1 cellular context compared by ENCODE assay signal in genomic region chr1:52665173-52666020, GRCh38.
A peak's percentile ranks its signal among the peaks of the same experiment; 100 is the strongest.
TF ChIP-seq lines count a peak whose summit lies in the region.

No MANE protein-coding gene starts in this region.

TF ChIP-seq in HEK293, 187 proteins besides CTCF, POLR2A, EP300 and RAD21 (continued from another document and continues in another):
- no peak for TF ChIP-seq PRDM4 (tag by site-specific recombination; IDR thresholded peaks at IDR 0.05)
- TF ChIP-seq ELK4 (IDR thresholded peaks at IDR 0.05; ENCODE audit: borderline replicate concordance, low read depth, low read length) = no peak
- no peak for TF ChIP-seq TCF7L2 (IDR thresholded peaks at IDR 0.05; ENCODE audit: borderline replicate concordance, low read depth, low read length)
- TF ChIP-seq ZNF837 (tag by site-specific recombination; IDR thresholded peaks at IDR 0.05) = no peak
- no peak for TF ChIP-seq ZFP37 (tag by site-specific recombination; IDR thresholded peaks at IDR 0.05)
- no peak for TF ChIP-seq ZBTB6 (tag by site-specific recombination; IDR thresholded peaks at IDR 0.05)
- no peak for TF ChIP-seq ZNF658 (tag by site-specific recombination; IDR thresholded peaks at IDR 0.05)
- no peak for TF ChIP-seq ZNF561 (tag by site-specific recombination; IDR thresholded peaks at IDR 0.05; ENCODE audit: borderline replicate concordance)
- no peak for TF ChIP-seq ZNF518A (tag by site-specific recombination; conservative IDR thresholded peaks at IDR 0.05; ENCODE audit: low read depth)
- no peak for TF ChIP-seq ZNF121 (tag by site-specific recombination; IDR thresholded peaks at IDR 0.05)
- TF ChIP-seq, protein P1, sequence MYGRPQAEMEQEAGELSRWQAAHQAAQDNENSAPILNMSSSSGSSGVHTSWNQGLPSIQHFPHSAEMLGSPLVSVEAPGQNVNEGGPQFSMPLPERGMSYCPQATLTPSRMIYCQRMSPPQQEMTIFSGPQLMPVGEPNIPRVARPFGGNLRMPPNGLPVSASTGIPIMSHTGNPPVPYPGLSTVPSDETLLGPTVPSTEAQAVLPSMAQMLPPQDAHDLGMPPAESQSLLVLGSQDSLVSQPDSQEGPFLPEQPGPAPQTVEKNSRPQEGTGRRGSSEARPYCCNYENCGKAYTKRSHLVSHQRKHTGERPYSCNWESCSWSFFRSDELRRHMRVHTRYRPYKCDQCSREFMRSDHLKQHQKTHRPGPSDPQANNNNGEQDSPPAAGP (tag by site-specific recombination; IDR thresholded peaks at IDR 0.05) = peak; percentile 27; the same call in 1 of the 2 replicates
- TF ChIP-seq, protein P2, sequence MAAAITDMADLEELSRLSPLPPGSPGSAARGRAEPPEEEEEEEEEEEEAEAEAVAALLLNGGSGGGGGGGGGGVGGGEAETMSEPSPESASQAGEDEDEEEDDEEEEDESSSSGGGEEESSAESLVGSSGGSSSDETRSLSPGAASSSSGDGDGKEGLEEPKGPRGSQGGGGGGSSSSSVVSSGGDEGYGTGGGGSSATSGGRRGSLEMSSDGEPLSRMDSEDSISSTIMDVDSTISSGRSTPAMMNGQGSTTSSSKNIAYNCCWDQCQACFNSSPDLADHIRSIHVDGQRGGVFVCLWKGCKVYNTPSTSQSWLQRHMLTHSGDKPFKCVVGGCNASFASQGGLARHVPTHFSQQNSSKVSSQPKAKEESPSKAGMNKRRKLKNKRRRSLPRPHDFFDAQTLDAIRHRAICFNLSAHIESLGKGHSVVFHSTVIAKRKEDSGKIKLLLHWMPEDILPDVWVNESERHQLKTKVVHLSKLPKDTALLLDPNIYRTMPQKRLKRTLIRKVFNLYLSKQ (tag by site-specific recombination; IDR thresholded peaks at IDR 0.05; ENCODE audit: borderline replicate concordance) = no peak
- TF ChIP-seq ZNF654 (tag by site-specific recombination; IDR thresholded peaks at IDR 0.05; ENCODE audit: low read depth) = no peak
- no peak for TF ChIP-seq ZNF404 (tag by site-specific recombination; IDR thresholded peaks at IDR 0.05)
- TF ChIP-seq ZNF266 (tag by site-specific recombination; IDR thresholded peaks at IDR 0.05; ENCODE audit: low read depth) = no peak
- no peak for TF ChIP-seq MYNN (tag by site-specific recombination; IDR thresholded peaks at IDR 0.05; ENCODE audit: borderline replicate concordance)
- TF ChIP-seq TRIM28 (IDR thresholded peaks at IDR 0.05; ENCODE audit: borderline replicate concordance, low read length) = no peak
- TF ChIP-seq ZNF571 (tag by site-specific recombination; IDR thresholded peaks at IDR 0.05) = no peak
- TF ChIP-seq, protein P3, sequence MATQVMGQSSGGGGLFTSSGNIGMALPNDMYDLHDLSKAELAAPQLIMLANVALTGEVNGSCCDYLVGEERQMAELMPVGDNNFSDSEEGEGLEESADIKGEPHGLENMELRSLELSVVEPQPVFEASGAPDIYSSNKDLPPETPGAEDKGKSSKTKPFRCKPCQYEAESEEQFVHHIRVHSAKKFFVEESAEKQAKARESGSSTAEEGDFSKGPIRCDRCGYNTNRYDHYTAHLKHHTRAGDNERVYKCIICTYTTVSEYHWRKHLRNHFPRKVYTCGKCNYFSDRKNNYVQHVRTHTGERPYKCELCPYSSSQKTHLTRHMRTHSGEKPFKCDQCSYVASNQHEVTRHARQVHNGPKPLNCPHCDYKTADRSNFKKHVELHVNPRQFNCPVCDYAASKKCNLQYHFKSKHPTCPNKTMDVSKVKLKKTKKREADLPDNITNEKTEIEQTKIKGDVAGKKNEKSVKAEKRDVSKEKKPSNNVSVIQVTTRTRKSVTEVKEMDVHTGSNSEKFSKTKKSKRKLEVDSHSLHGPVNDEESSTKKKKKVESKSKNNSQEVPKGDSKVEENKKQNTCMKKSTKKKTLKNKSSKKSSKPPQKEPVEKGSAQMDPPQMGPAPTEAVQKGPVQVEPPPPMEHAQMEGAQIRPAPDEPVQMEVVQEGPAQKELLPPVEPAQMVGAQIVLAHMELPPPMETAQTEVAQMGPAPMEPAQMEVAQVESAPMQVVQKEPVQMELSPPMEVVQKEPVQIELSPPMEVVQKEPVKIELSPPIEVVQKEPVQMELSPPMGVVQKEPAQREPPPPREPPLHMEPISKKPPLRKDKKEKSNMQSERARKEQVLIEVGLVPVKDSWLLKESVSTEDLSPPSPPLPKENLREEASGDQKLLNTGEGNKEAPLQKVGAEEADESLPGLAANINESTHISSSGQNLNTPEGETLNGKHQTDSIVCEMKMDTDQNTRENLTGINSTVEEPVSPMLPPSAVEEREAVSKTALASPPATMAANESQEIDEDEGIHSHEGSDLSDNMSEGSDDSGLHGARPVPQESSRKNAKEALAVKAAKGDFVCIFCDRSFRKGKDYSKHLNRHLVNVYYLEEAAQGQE (tag by site-specific recombination; IDR thresholded peaks at IDR 0.05) = no peak
- peak; percentile 68; the same call in 1 of the 2 replicates for TF ChIP-seq ZNF398 (tag by site-specific recombination; IDR thresholded peaks at IDR 0.05)
- TF ChIP-seq ZFP3 (tag by site-specific recombination; IDR thresholded peaks at IDR 0.05; ENCODE audit: low read depth) = no peak
- TF ChIP-seq GLI4 (tag by site-specific recombination; IDR thresholded peaks at IDR 0.05) = no peak
- peak; percentile 36; the same call in 1 of the 2 replicates for TF ChIP-seq OSR2 (tag by site-specific recombination; IDR thresholded peaks at IDR 0.05)
- no peak for TF ChIP-seq MEIS1 (CRISPR knock-in tag; IDR thresholded peaks at IDR 0.05; ENCODE audit: borderline replicate concordance)
- no peak for TF ChIP-seq ZNF843 (tag by site-specific recombination; IDR thresholded peaks at IDR 0.05)
- no peak for TF ChIP-seq ZNF155 (tag by site-specific recombination; IDR thresholded peaks at IDR 0.05)
- TF ChIP-seq, protein P4, sequence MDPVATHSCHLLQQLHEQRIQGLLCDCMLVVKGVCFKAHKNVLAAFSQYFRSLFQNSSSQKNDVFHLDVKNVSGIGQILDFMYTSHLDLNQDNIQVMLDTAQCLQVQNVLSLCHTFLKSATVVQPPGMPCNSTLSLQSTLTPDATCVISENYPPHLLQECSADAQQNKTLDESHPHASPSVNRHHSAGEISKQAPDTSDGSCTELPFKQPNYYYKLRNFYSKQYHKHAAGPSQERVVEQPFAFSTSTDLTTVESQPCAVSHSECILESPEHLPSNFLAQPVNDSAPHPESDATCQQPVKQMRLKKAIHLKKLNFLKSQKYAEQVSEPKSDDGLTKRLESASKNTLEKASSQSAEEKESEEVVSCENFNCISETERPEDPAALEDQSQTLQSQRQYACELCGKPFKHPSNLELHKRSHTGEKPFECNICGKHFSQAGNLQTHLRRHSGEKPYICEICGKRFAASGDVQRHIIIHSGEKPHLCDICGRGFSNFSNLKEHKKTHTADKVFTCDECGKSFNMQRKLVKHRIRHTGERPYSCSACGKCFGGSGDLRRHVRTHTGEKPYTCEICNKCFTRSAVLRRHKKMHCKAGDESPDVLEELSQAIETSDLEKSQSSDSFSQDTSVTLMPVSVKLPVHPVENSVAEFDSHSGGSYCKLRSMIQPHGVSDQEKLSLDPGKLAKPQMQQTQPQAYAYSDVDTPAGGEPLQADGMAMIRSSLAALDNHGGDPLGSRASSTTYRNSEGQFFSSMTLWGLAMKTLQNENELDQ (tag by site-specific recombination; IDR thresholded peaks at IDR 0.05; ENCODE audit: low read depth) = no peak
- no peak for TF ChIP-seq YY1 (tag by site-specific recombination; IDR thresholded peaks at IDR 0.05)
- TF ChIP-seq GLIS1 (tag by site-specific recombination; IDR thresholded peaks at IDR 0.05) = peak; percentile 22; the same call in 1 of the 2 replicates
- TF ChIP-seq ZNF366 (tag by site-specific recombination; conservative IDR thresholded peaks at IDR 0.05) = peak; percentile 38; the same call in 1 of the 2 replicates
- TF ChIP-seq ZNF692 (tag by site-specific recombination; IDR thresholded peaks at IDR 0.05) = no peak
- no peak for TF ChIP-seq ZNF670 (tag by site-specific recombination; IDR thresholded peaks at IDR 0.05; ENCODE audit: low read depth)
- no peak for TF ChIP-seq ZNF830 (tag by site-specific recombination; IDR thresholded peaks at IDR 0.05; ENCODE audit: low read depth)
- no peak for TF ChIP-seq ZNF623 (tag by site-specific recombination; IDR thresholded peaks at IDR 0.05)
- TF ChIP-seq ZNF426 (tag by site-specific recombination; IDR thresholded peaks at IDR 0.05) = no peak
- TF ChIP-seq GLI2 (tag by site-specific recombination; IDR thresholded peaks at IDR 0.05; ENCODE audit: borderline replicate concordance, low read depth) = no peak
